20 cellular contexts compared by ENCODE assay signal in genomic region chr11:116701297-116701801, GRCh38.
DNase-seq lines count a peak whose midpoint lies in the region; ATAC-seq and TF ChIP-seq lines count a peak whose summit lies in the region.
"Had no signal": no experiment of that assay in that cellular context is flagged by ENCODE, and none has a peak within 500 bp of the region (broad histone marks: within the 10 kb centered on the region; RNA-seq: fewer than 3 reads in every experiment).

No MANE protein-coding gene starts in this region.

- no peaks in the 10 kb centered on the region for H3K36me3 Mint-ChIP-seq in activated CD8-positive, alpha-beta memory T cell treated with anti-CD3 and anti-CD28 coated beads, Interleukin-2, amount 10 ng/mL, durations not matched to agents 7 days and 5 days
- H3K36me3 Mint-ChIP-seq: CD8-positive, alpha-beta T cell had no signal

- intact Hi-C loops in posterior vena cava (cut with DNase I) = no loop called here
- intact Hi-C loops in upper lobe of right lung (cut with DNase I) = no loop called here

- no peaks in the 10 kb centered on the region for H3K9me3 Mint-ChIP-seq in activated CD8-positive, alpha-beta memory T cell treated with anti-CD3 and anti-CD28 coated beads, Interleukin-2, amount 10 ng/mL, durations not matched to agents 7 days and 5 days (ENCODE audit: low read depth)
- H3K9me3 Mint-ChIP-seq: CD8-positive, alpha-beta T cell had no signal

- no peaks in the 10 kb centered on the region for H3K4me1 Mint-ChIP-seq in activated CD8-positive, alpha-beta memory T cell treated with anti-CD3 and anti-CD28 coated beads, Interleukin-2, amount 10 ng/mL, durations not matched to agents 7 days and 5 days

- H3K4me3 Mint-ChIP-seq in activated CD8-positive, alpha-beta memory T cell treated with anti-CD3 and anti-CD28 coated beads, Interleukin-2, amount 10 ng/mL, durations not matched to agents 7 days and 5 days = no peak overlapping the region
- H3K4me3 Mint-ChIP-seq: CD8-positive, alpha-beta T cell had no signal

- TF ChIP-seq CTCF in upper lobe of right lung (IDR thresholded peaks at IDR 0.05) = no peak

- H3K9me3 ChIP-seq in upper lobe of right lung (no peaks in the 10 kb centered on the region), SJCRH30 (replicated peaks) (no peaks in the 10 kb centered on the region)
- H3K9me3 ChIP-seq: BLaER1 treated with 17β-estradiol and CSF1 and Interleukin-3, amounts not matched to agents 10 nM and 100 nM; HAP-1 had no signal

- H3K4me3 ChIP-seq in upper lobe of right lung (no peak overlapping the region), SJCRH30 (no peak overlapping the region)
- H3K4me3 ChIP-seq: BLaER1 treated with 17β-estradiol and CSF1 and Interleukin-3, amounts not matched to agents 10 nM and 100 nM; HAP-1 had no signal

- peak; percentile 23 for DNase-seq in activated CD8-positive, alpha-beta memory T cell treated with anti-CD3 and anti-CD28 coated beads, Interleukin-2, amount 50 U/mL, for 48 hours
- no peak for DNase-seq in activated CD8-positive, alpha-beta memory T cell treated with anti-CD3 and anti-CD28 coated beads, Interleukin-2, amount 10 ng/mL, durations not matched to agents 7 days and 5 days
- DNase-seq in posterior vena cava (ENCODE audit: low spot score) = peak; percentile 56
- peak; percentile 63 for DNase-seq in upper lobe of right lung
- DNase-seq in SJCRH30 = no peak
- no peak for DNase-seq in NCI-H510A treated with DMSO at 0.1 percent for 48 hours (lab: John Stamatoyannopoulos, UW)
- no peak for DNase-seq in stimulated activated CD4-positive, alpha-beta T cell treated with anti-CD3 and anti-CD28 coated beads, Interleukin-4, amount 100 ng/mL, for 1 hour
- DNase-seq: CD8-positive, alpha-beta T cell; DMS153; KG1; NCI-H1092 treated with DMSO at 0.1 percent for 48 hours; NCI-H1436 treated with DMSO at 0.1 percent for 48 hours; NCI-H1930; NCI-H2227 treated with DMSO at 0.1 percent for 48 hours; NCI-H524; NCI-H774 had no signal

- no peak for ATAC-seq in activated CD8-positive, alpha-beta memory T cell treated with anti-CD3 and anti-CD28 coated beads, Interleukin-2, amount 10 ng/mL, durations not matched to agents 7 days and 5 days
- peak; percentile 14 for ATAC-seq in esophagus mucosa
- peak; percentile 9 for ATAC-seq in upper lobe of right lung
- ATAC-seq: CD8-positive, alpha-beta T cell; Panc1 had no signal

- peaks cover 15% of the 10 kb centered on the region for H3K27me3 Mint-ChIP-seq in activated CD8-positive, alpha-beta memory T cell treated with anti-CD3 and anti-CD28 coated beads, Interleukin-2, amount 10 ng/mL, durations not matched to agents 7 days and 5 days

- H3K36me3 ChIP-seq in upper lobe of right lung = no peaks in the 10 kb centered on the region
- H3K36me3 ChIP-seq in SJCRH30 = no peaks in the 10 kb centered on the region
- H3K36me3 ChIP-seq: BLaER1 treated with 17β-estradiol and CSF1 and Interleukin-3, amounts not matched to agents 10 nM and 100 nM; HAP-1 had no signal

- no peaks in the 10 kb centered on the region for H3K27me3 ChIP-seq in upper lobe of right lung
- no peaks in the 10 kb centered on the region for H3K27me3 ChIP-seq in SJCRH30
- H3K27me3 ChIP-seq: BLaER1 treated with 17β-estradiol and CSF1 and Interleukin-3, amounts not matched to agents 10 nM and 100 nM had no signal

- H3K27ac ChIP-seq in upper lobe of right lung (no peak overlapping the region), SJCRH30 (no peak overlapping the region)
- H3K27ac ChIP-seq: BLaER1 treated with 17β-estradiol and CSF1 and Interleukin-3, amounts not matched to agents 10 nM and 100 nM had no signal

- H3K4me1 ChIP-seq in upper lobe of right lung (no peaks in the 10 kb centered on the region), SJCRH30 (no peaks in the 10 kb centered on the region)
- H3K4me1 ChIP-seq: HAP-1 had no signal

- H3K27ac Mint-ChIP-seq in activated CD8-positive, alpha-beta memory T cell treated with anti-CD3 and anti-CD28 coated beads, Interleukin-2, amount 10 ng/mL, durations not matched to agents 7 days and 5 days = no peak overlapping the region
- H3K27ac Mint-ChIP-seq: CD8-positive, alpha-beta T cell had no signal

- CTCF ChIA-PET in activated CD8-positive, alpha-beta memory T cell treated with anti-CD3 and anti-CD28 coated beads, Interleukin-2, amount 10 ng/mL, durations not matched to agents 7 days and 5 days (lab: Charles Lee) = no interaction called here

Comparison
In these comparisons a context has a peak if more than half of its experiments do, and no peak if none do; other contexts are left out.
1. DNase-seq: peak in activated CD8-positive, alpha-beta memory T cell treated with anti-CD3 and anti-CD28 coated beads, Interleukin-2, amount 50 U/mL, for 48 hours (single experiment), posterior vena cava (single experiment) and upper lobe of right lung (single experiment); none in activated CD8-positive, alpha-beta memory T cell treated with anti-CD3 and anti-CD28 coated beads, Interleukin-2, amount 10 ng/mL, durations not matched to agents 7 days and 5 days (single experiment), SJCRH30 (0 of 2), NCI-H510A treated with DMSO at 0.1 percent for 48 hours (single experiment) and stimulated activated CD4-positive, alpha-beta T cell treated with anti-CD3 and anti-CD28 coated beads, Interleukin-4, amount 100 ng/mL, for 1 hour (single experiment).